Comparison of ENCODE assay signal across 11 cellular contexts in genomic region chr16:27424772-27425498, GRCh38. TPM values are rescaled to one million over a fixed set of nuclear protein-coding genes. Genes with fewer than 3 reads are reported as not detected.
DNase-seq lines count a peak whose midpoint lies in the region; ATAC-seq lines count a peak whose summit lies in the region.
"Had no signal": no experiment of that assay in that cellular context is flagged by ENCODE, and none has a peak within 500 bp of the region (broad histone marks: within the 10 kb centered on the region; RNA-seq: fewer than 3 reads in every experiment).

No MANE protein-coding gene starts in this region.

- intact Hi-C loops in activated naive CD4-positive, alpha-beta T cell treated with anti-CD3 and anti-CD28 coated beads for 36 hours (cut with micrococcal nuclease), result no loop called here
- intact Hi-C loops in cardiac septum (cut with DNase I), result no loop called here

- peak overlapping the region; percentile 92 for H3K27ac Mint-ChIP-seq in activated naive CD4-positive, alpha-beta T cell treated with anti-CD3 and anti-CD28 coated beads for 36 hours
- peak overlapping the region; percentile 95 for H3K27ac Mint-ChIP-seq in activated CD8-positive, alpha-beta memory T cell treated with anti-CD3 and anti-CD28 coated beads, Interleukin-2, amount 10 ng/mL, durations not matched to agents 7 days and 5 days

- CTCF ChIA-PET in activated naive CD4-positive, alpha-beta T cell treated with anti-CD3 and anti-CD28 coated beads for 36 hours (lab: Charles Lee), result no interaction called here
- CTCF ChIA-PET in activated CD8-positive, alpha-beta memory T cell treated with anti-CD3 and anti-CD28 coated beads, Interleukin-2, amount 10 ng/mL, durations not matched to agents 7 days and 5 days (lab: Charles Lee), result no interaction called here

- no peak overlapping the region for H3K4me3 Mint-ChIP-seq in activated naive CD4-positive, alpha-beta T cell treated with anti-CD3 and anti-CD28 coated beads for 36 hours
- H3K4me3 Mint-ChIP-seq in activated CD8-positive, alpha-beta memory T cell treated with anti-CD3 and anti-CD28 coated beads, Interleukin-2, amount 10 ng/mL, durations not matched to agents 7 days and 5 days, result no peak overlapping the region

- peaks cover 88% of the 10 kb centered on the region for H3K36me3 Mint-ChIP-seq in activated naive CD4-positive, alpha-beta T cell treated with anti-CD3 and anti-CD28 coated beads for 36 hours (ENCODE audit: low read depth)
- H3K36me3 Mint-ChIP-seq in activated CD8-positive, alpha-beta memory T cell treated with anti-CD3 and anti-CD28 coated beads, Interleukin-2, amount 10 ng/mL, durations not matched to agents 7 days and 5 days, result peaks cover 60% of the 10 kb centered on the region

- no peaks in the 10 kb centered on the region for H3K27me3 Mint-ChIP-seq in activated naive CD4-positive, alpha-beta T cell treated with anti-CD3 and anti-CD28 coated beads for 36 hours (ENCODE audit: low read depth)
- no peaks in the 10 kb centered on the region for H3K27me3 Mint-ChIP-seq in activated CD8-positive, alpha-beta memory T cell treated with anti-CD3 and anti-CD28 coated beads, Interleukin-2, amount 10 ng/mL, durations not matched to agents 7 days and 5 days

- peaks cover 77% of the 10 kb centered on the region for H3K4me1 Mint-ChIP-seq in activated naive CD4-positive, alpha-beta T cell treated with anti-CD3 and anti-CD28 coated beads for 36 hours (ENCODE audit: low read depth)
- peaks cover 62% of the 10 kb centered on the region for H3K4me1 Mint-ChIP-seq in activated CD8-positive, alpha-beta memory T cell treated with anti-CD3 and anti-CD28 coated beads, Interleukin-2, amount 10 ng/mL, durations not matched to agents 7 days and 5 days

- no peak for ATAC-seq in activated CD8-positive, alpha-beta memory T cell treated with anti-CD3 and anti-CD28 coated beads, Interleukin-2, amount 10 ng/mL, durations not matched to agents 7 days and 5 days
- no peak for ATAC-seq in HG03159 (IDR thresholded peaks at IDR 0.05; ENCODE audit: unreplicated experiment)

- DNase-seq in activated naive CD4-positive, alpha-beta T cell treated with anti-CD3 and anti-CD28 coated beads for 36 hours, result no peak
- DNase-seq in activated naive CD4-positive, alpha-beta T cell (lab: John Stamatoyannopoulos, UW), result no peak
- peak; percentile 36 for DNase-seq in activated CD8-positive, alpha-beta memory T cell treated with anti-CD3 and anti-CD28 coated beads, Interleukin-2, amount 10 ng/mL, durations not matched to agents 7 days and 5 days
- peak; percentile 33 for DNase-seq in mesenteric fat pad (ENCODE audit: low spot score)
- DNase-seq in ureter (ENCODE audit: low spot score), result peak; percentile 14
- DNase-seq in cardiac septum (ENCODE audit: low spot score), result no peak
- DNase-seq in SKM-1 treated with dmso at 0.1 percent for 144 hours (lab: John Stamatoyannopoulos, UW; ENCODE audit: unreplicated experiment), result no peak
- DNase-seq: NCI-H1930, NCI-H774, T1000 had no signal

- H3K9me3 Mint-ChIP-seq in activated naive CD4-positive, alpha-beta T cell treated with anti-CD3 and anti-CD28 coated beads for 36 hours, result peaks cover 13% of the 10 kb centered on the region
- H3K9me3 Mint-ChIP-seq in activated CD8-positive, alpha-beta memory T cell treated with anti-CD3 and anti-CD28 coated beads, Interleukin-2, amount 10 ng/mL, durations not matched to agents 7 days and 5 days (ENCODE audit: low read depth), result peaks cover 24% of the 10 kb centered on the region

RNA-seq across cellular contexts. Expression of gene IL21R, which starts 23.0 kb away (rescaled TPM):
- total RNA-seq in activated naive CD4-positive, alpha-beta T cell treated with anti-CD3 and anti-CD28 coated beads for 36 hours, result 10 to 100 TPM; 93.8 to 99.2 TPM
- 10 to 100 TPM; 24.6 to 38.0 TPM for total RNA-seq in activated CD8-positive, alpha-beta memory T cell treated with anti-CD3 and anti-CD28 coated beads, Interleukin-2, amount 10 ng/mL, durations not matched to agents 7 days and 5 days
- total RNA-seq in mesenteric fat pad (0.22 TPM), ureter (0.60 TPM), cardiac septum (1.4 TPM)

Comparison
In these comparisons a context has a peak if more than half of its experiments do, and no peak if none do; other contexts are left out.
1. DNase-seq: peak in activated CD8-positive, alpha-beta memory T cell treated with anti-CD3 and anti-CD28 coated beads, Interleukin-2, amount 10 ng/mL, durations not matched to agents 7 days and 5 days (single experiment), mesenteric fat pad (single experiment) and ureter (single experiment); none in activated naive CD4-positive, alpha-beta T cell treated with anti-CD3 and anti-CD28 coated beads for 36 hours (single experiment), activated naive CD4-positive, alpha-beta T cell (0 of 4), cardiac septum (single experiment) and SKM-1 treated with dmso at 0.1 percent for 144 hours (single experiment).
2. RNA of gene IL21R, which starts 23.0 kb away (total RNA-seq): 93.8 to 99.2 TPM in activated naive CD4-positive, alpha-beta T cell treated with anti-CD3 and anti-CD28 coated beads for 36 hours and 24.6 to 38.0 TPM in activated CD8-positive, alpha-beta memory T cell treated with anti-CD3 and anti-CD28 coated beads, Interleukin-2, amount 10 ng/mL, durations not matched to agents 7 days and 5 days; 1.4 TPM in cardiac septum (single experiment), 0.60 TPM in ureter (single experiment) and 0.22 TPM in mesenteric fat pad (single experiment); every median in the first group is over 10 times any median in the second.